ENCODE assay signal across 27 cellular contexts in the genomic region with DNA sequence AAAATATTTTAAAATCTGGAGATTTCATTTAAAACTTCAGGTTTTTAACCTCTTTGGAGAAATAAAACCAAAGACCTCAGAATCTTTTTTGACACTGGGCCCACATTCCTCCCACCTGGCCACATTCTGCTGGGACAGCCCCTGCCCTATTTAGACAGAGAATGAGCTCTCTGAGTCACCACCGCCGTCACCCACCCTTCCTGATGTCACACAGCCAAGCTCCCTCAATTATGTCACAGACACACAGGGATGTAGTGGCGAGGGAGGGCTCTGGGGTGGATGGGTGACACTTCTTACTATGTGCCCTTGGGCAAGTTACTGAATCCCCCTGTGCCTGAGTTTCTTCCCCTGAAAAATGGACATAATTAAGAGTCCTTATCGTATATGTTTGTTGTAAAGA.
"Had no signal": no experiment of that assay in that cellular context is flagged by ENCODE, and none has a peak within 500 bp of the region (broad histone marks: within the 10 kb centered on the region; RNA-seq: fewer than 3 reads in every experiment).

No MANE protein-coding gene starts in this region.

- H3K9me3 ChIP-seq: MG63 had no signal

- H3K27ac Mint-ChIP-seq: activated CD4-positive, alpha-beta T cell treated with anti-CD3 and anti-CD28 coated beads, Interleukin-2, amount 10 ng/mL, durations not matched to agents 7 days and 5 days; activated naive CD4-positive, alpha-beta T cell treated with anti-CD3 and anti-CD28 coated beads, Interleukin-2, amount 50 U/mL, for 24 hours; activated T-cell treated with anti-CD3 and anti-CD28 coated beads, Interleukin-2, amount 50 U/mL, for 72 hours; activated T-helper 2 cell treated with anti-CD3 and anti-CD28 coated beads, Interferon-gamma antibody, Interleukin-2, Interleukin-4, amounts not matched to agents 10 μg/mL and 5 μg/mL and 100 μg/mL, durations not matched to agents 14 hours and 24 hours and 36 hours; T-cell had no signal

- H3K4me1 Mint-ChIP-seq: activated CD4-positive, alpha-beta T cell treated with anti-CD3 and anti-CD28 coated beads, Interleukin-2, amount 10 ng/mL, durations not matched to agents 7 days and 5 days; activated naive CD4-positive, alpha-beta T cell treated with anti-CD3 and anti-CD28 coated beads, Interleukin-2, amount 50 U/mL, for 24 hours; T-cell had no signal

- H3K36me3 Mint-ChIP-seq: activated naive CD4-positive, alpha-beta T cell treated with anti-CD3 and anti-CD28 coated beads, Interleukin-2, amount 50 U/mL, for 24 hours; T-cell had no signal

- H3K36me3 ChIP-seq: brain microvascular endothelial cell, cardiac muscle cell, MG63 had no signal

- H3K27ac ChIP-seq: brain microvascular endothelial cell, cardiac muscle cell, SK-N-MC, VCaP had no signal

- H3K9me3 Mint-ChIP-seq: activated CD4-positive, alpha-beta T cell treated with anti-CD3 and anti-CD28 coated beads, Interleukin-2, amount 10 ng/mL, durations not matched to agents 7 days and 5 days; activated naive CD4-positive, alpha-beta T cell treated with anti-CD3 and anti-CD28 coated beads, Interleukin-2, amount 50 U/mL, for 24 hours; activated T-helper 2 cell treated with anti-CD3 and anti-CD28 coated beads, Interferon-gamma antibody, Interleukin-2, Interleukin-4, amounts not matched to agents 10 μg/mL and 5 μg/mL and 100 μg/mL, durations not matched to agents 14 hours and 24 hours and 36 hours; T-cell had no signal

- H3K4me3 Mint-ChIP-seq: activated CD4-positive, alpha-beta T cell treated with anti-CD3 and anti-CD28 coated beads, Interleukin-2, amount 10 ng/mL, durations not matched to agents 7 days and 5 days; activated naive CD4-positive, alpha-beta T cell treated with anti-CD3 and anti-CD28 coated beads, Interleukin-2, amount 50 U/mL, for 24 hours; activated T-cell treated with anti-CD3 and anti-CD28 coated beads, Interleukin-2, amount 50 U/mL, for 72 hours; T-cell had no signal

- H3K27me3 ChIP-seq: brain microvascular endothelial cell, MG63 had no signal

- DNase-seq: activated CD4-positive, alpha-beta T cell treated with anti-CD3 and anti-CD28 coated beads, Interleukin-2, amount 10 ng/mL, durations not matched to agents 7 days and 5 days; activated CD4-positive, CD25-positive, alpha-beta regulatory T cell; activated CD8-positive, alpha-beta memory T cell treated with anti-CD3 and anti-CD28 coated beads for 24 hours; activated gamma-delta T cell treated with Interleukin-2 at 50 U/mL for 16 hours; amygdala; brain microvascular endothelial cell; MG63; MV-4-11; NCI-H1092 treated with DMSO at 0.1 percent for 48 hours; NCI-H1417 treated with DMSO at 0.1 percent for 48 hours; NCI-H1694; NCI-H2029; NCI-H2107; NCI-H2171 treated with DMSO at 0.1 percent for 48 hours; NCI-H226; NCI-H526; NCI-H82; SIG-M5; T-cell; T-helper 2 cell; T1000 had no signal

- H3K4me3 ChIP-seq: cardiac muscle cell, MG63, SK-N-MC had no signal
